In the genomic region with DNA sequence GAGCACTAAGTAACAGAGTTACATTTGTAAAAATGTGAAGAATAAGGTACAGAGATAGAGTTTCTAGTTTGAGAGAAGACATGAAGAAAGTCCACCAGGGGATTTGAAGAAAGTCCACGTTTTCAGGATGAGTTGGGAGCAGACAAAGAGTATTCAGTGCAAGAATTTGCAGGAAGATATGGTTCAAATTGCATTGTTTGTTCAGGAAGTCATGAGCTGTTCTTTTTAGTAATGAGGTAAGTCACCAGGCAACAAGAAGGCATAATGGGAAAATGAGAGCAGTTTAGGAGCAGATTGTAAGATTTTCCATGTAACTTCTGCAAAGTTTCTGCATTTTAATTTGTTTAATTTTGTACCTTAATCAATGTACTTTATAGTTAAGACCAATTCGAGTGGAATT, we compare ENCODE assay signal across 31 cellular contexts.
"Had no signal": no experiment of that assay in that cellular context is flagged by ENCODE, and none has a peak within 500 bp of the region (broad histone marks: within the 10 kb centered on the region; RNA-seq: fewer than 3 reads in every experiment).

No MANE protein-coding gene starts in this region.

- H3K4me1 Mint-ChIP-seq: activated naive CD8-positive, alpha-beta T cell treated with anti-CD3 and anti-CD28 coated beads, Interleukin-2, amount 10 ng/mL, durations not matched to agents 7 days and 5 days; stimulated activated naive B cell treated with anti-CD40 and anti-IgM and Interleukin-4, amounts not matched to agents 10 μg/mL and 1 μg/mL and 100 μg/mL, for 72 hours had no signal

- H3K79me2 ChIP-seq: parathyroid adenoma had no signal

- H3K27me3 ChIP-seq: ascending aorta, esophagus squamous epithelium, stomach, thyroid gland, upper lobe of left lung, vagina had no signal

- H3K4me1 ChIP-seq: ascending aorta, esophagus squamous epithelium, parathyroid adenoma, stomach, thyroid gland, vagina had no signal

- H3K9ac ChIP-seq: parathyroid adenoma had no signal

- H3K27ac ChIP-seq: ascending aorta, epithelial cell of prostate, esophagus squamous epithelium, parathyroid adenoma, stomach, thyroid gland, upper lobe of left lung, vagina, VCaP had no signal

- H3K36me3 Mint-ChIP-seq: activated naive CD8-positive, alpha-beta T cell treated with anti-CD3 and anti-CD28 coated beads, Interleukin-2, amount 10 ng/mL, durations not matched to agents 7 days and 5 days; brain; natural killer cell treated with Interleukin-12 subunit alpha and Interleukin-12 subunit beta and Interleukin-15 and Interleukin-18, amount 100 ng/mL, for 72 hours; stimulated activated naive B cell treated with anti-CD40 and anti-IgM and Interleukin-4, amounts not matched to agents 10 μg/mL and 1 μg/mL and 100 μg/mL, for 72 hours had no signal

- H3K4me3 ChIP-seq: ascending aorta, esophagus squamous epithelium, mucosa of descending colon, stomach, thyroid gland, upper lobe of left lung, vagina had no signal

- H3K36me3 ChIP-seq: ascending aorta, esophagus squamous epithelium, stomach, thyroid gland, upper lobe of left lung, vagina had no signal

- H3K27ac Mint-ChIP-seq: activated naive CD4-positive, alpha-beta T cell treated with anti-CD3 and anti-CD28 coated beads for 36 hours; activated naive CD8-positive, alpha-beta T cell treated with anti-CD3 and anti-CD28 coated beads, Interleukin-2, amount 10 ng/mL, durations not matched to agents 7 days and 5 days; activated T-helper 1 cell treated with anti-CD3 and anti-CD28 coated beads, Interleukin-12 subunit alpha, Interleukin-12 subunit beta, Interleukin-2, Interleukin-4 antibody, amounts not matched to agents 30 ng/mL and 10 ng/mL and 1 ng/mL, durations not matched to agents 14 hours and 24 hours and 36 hours; brain; natural killer cell treated with Interleukin-12 subunit alpha and Interleukin-12 subunit beta and Interleukin-15 and Interleukin-18, amount 100 ng/mL, for 72 hours; stimulated activated naive B cell treated with anti-CD40 and anti-IgM and Interleukin-4, amounts not matched to agents 10 μg/mL and 1 μg/mL and 100 μg/mL, for 72 hours had no signal

- H3K9me3 ChIP-seq: ascending aorta, esophagus squamous epithelium, mucosa of descending colon, stomach, thyroid gland, upper lobe of left lung, vagina had no signal

- H3K4me3 Mint-ChIP-seq: activated naive CD4-positive, alpha-beta T cell treated with anti-CD3 and anti-CD28 coated beads for 36 hours; activated naive CD8-positive, alpha-beta T cell treated with anti-CD3 and anti-CD28 coated beads, Interleukin-2, amount 10 ng/mL, durations not matched to agents 7 days and 5 days; activated T-helper 1 cell treated with anti-CD3 and anti-CD28 coated beads, Interleukin-12 subunit alpha, Interleukin-12 subunit beta, Interleukin-2, Interleukin-4 antibody, amounts not matched to agents 30 ng/mL and 10 ng/mL and 1 ng/mL, durations not matched to agents 14 hours and 24 hours and 36 hours; natural killer cell treated with Interleukin-12 subunit alpha and Interleukin-12 subunit beta and Interleukin-15 and Interleukin-18, amount 100 ng/mL, for 72 hours; stimulated activated naive B cell treated with anti-CD40 and anti-IgM and Interleukin-4, amounts not matched to agents 10 μg/mL and 1 μg/mL and 100 μg/mL, for 72 hours had no signal

- DNase-seq: activated CD4-positive, alpha-beta T cell treated with anti-CD3 and anti-CD28 coated beads for 4 hours; activated CD4-positive, alpha-beta T cell treated with anti-CD3 and anti-CD28 coated beads, Interleukin-2, amount 50 U/mL, for 4 hours; activated CD8-positive, alpha-beta memory T cell treated with anti-CD3 and anti-CD28 coated beads for 24 hours; activated effector memory CD4-positive, alpha-beta T cell treated with anti-CD3 and anti-CD28 coated beads, Interleukin-2, amount 50 U/mL, for 16 hours; activated naive CD4-positive, alpha-beta T cell treated with anti-CD3 and anti-CD28 coated beads for 36 hours; activated naive CD8-positive, alpha-beta T cell treated with anti-CD3 and anti-CD28 coated beads, Interleukin-2, amount 10 ng/mL, durations not matched to agents 7 days and 5 days; caudate nucleus; cortex of kidney; esophagus squamous epithelium; glutamatergic neuron; islet precursor cell; left ventricle myocardium superior; right cardiac atrium; stimulated activated CD4-positive, alpha-beta T cell treated with anti-CD3 and anti-CD28 coated beads, Interleukin-15, amount 100 ng/mL, for 24 hours; stimulated activated CD4-positive, alpha-beta T cell treated with anti-CD3 and anti-CD28 coated beads, Interleukin-2, amount 100 ng/mL, for 24 hours; stimulated activated naive B cell treated with anti-CD40 and anti-IgM and Interleukin-4, amounts not matched to agents 10 μg/mL and 1 μg/mL and 100 μg/mL, for 72 hours; stomach; T-helper 9 cell; thyroid gland; upper lobe of left lung had no signal

- H3K27me3 Mint-ChIP-seq: activated naive CD8-positive, alpha-beta T cell treated with anti-CD3 and anti-CD28 coated beads, Interleukin-2, amount 10 ng/mL, durations not matched to agents 7 days and 5 days; brain; natural killer cell treated with Interleukin-12 subunit alpha and Interleukin-12 subunit beta and Interleukin-15 and Interleukin-18, amount 100 ng/mL, for 72 hours; stimulated activated naive B cell treated with anti-CD40 and anti-IgM and Interleukin-4, amounts not matched to agents 10 μg/mL and 1 μg/mL and 100 μg/mL, for 72 hours had no signal

- H3K9me3 Mint-ChIP-seq: activated naive CD4-positive, alpha-beta T cell treated with anti-CD3 and anti-CD28 coated beads for 36 hours; activated naive CD8-positive, alpha-beta T cell treated with anti-CD3 and anti-CD28 coated beads, Interleukin-2, amount 10 ng/mL, durations not matched to agents 7 days and 5 days; activated T-helper 1 cell treated with anti-CD3 and anti-CD28 coated beads, Interleukin-12 subunit alpha, Interleukin-12 subunit beta, Interleukin-2, Interleukin-4 antibody, amounts not matched to agents 30 ng/mL and 10 ng/mL and 1 ng/mL, durations not matched to agents 14 hours and 24 hours and 36 hours; brain; stimulated activated naive B cell treated with anti-CD40 and anti-IgM and Interleukin-4, amounts not matched to agents 10 μg/mL and 1 μg/mL and 100 μg/mL, for 72 hours had no signal

- FAIRE-seq: frontal cortex, TTC549 had no signal

- ATAC-seq: left ventricle myocardium superior; mucosa of descending colon; natural killer cell treated with Interleukin-12 subunit alpha and Interleukin-12 subunit beta and Interleukin-15 and Interleukin-18, amount 100 ng/mL, for 72 hours; right cardiac atrium; stimulated activated naive B cell treated with anti-CD40 and anti-IgM and Interleukin-4, amounts not matched to agents 10 μg/mL and 1 μg/mL and 100 μg/mL, for 72 hours had no signal

- H2AFZ ChIP-seq: parathyroid adenoma had no signal
